Comparison of ENCODE assay signal across 14 cellular contexts in the genomic region with DNA sequence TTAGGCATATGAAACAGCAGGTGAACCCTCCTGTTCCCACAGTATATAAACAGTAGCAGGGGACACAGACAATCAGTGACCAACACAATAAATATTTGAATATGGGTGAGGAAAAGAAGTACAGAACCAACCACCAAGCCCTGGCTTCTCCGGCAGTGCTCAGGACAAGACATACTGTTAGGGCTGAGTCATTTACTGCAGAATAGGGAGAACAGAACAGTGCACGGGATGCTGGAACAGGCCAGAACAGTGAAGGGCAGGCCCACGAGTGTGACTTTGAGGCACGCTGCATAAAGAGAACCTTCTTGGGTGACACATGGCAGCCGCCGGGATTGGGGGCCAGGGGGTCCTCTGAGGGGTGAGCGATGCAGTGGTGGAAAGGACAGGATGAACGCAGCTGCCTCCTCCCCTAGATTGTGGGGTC.
DNase-seq lines count a peak whose midpoint lies in the region; ATAC-seq and TF ChIP-seq lines count a peak whose summit lies in the region.
"Had no signal": no experiment of that assay in that cellular context is flagged by ENCODE, and none has a peak within 500 bp of the region (broad histone marks: within the 10 kb centered on the region; RNA-seq: fewer than 3 reads in every experiment).

No MANE protein-coding gene starts in this region.

- intact Hi-C loops in Caco-2 (cut with micrococcal nuclease; ENCODE audit: unreplicated experiment) (no loop called here), Panc1 (cut with micrococcal nuclease; ENCODE audit: unreplicated experiment) (no loop called here)

- TF ChIP-seq CTCF in Caco-2 (IDR thresholded peaks at IDR 0.05; ENCODE audit: insufficient read depth in 1 of 2, low read depth in 1 of 2, low read length in 1 of 2, severe bottlenecking in 1 of 2, unreplicated experiment in 1 of 2) (no peak), Panc1 (IDR thresholded peaks at IDR 0.05) (no peak), neural crest cell (conservative IDR thresholded peaks at IDR 0.05) (no peak), type B pancreatic cell (conservative IDR thresholded peaks at IDR 0.05) (no peak)

- H3K27ac Mint-ChIP-seq in Caco-2 (ENCODE audit: unreplicated experiment) (peak overlapping the region; percentile 54), neural crest cell (ENCODE audit: unreplicated experiment) (peak overlapping the region; percentile 20), type B pancreatic cell (no peak overlapping the region)
- H3K27ac Mint-ChIP-seq: activated CD4-positive, alpha-beta T cell treated with anti-CD3 and anti-CD28 coated beads, Interleukin-2, amount 10 ng/mL, durations not matched to agents 24 days and 14 days; activated T-helper 2 cell treated with anti-CD3 and anti-CD28 coated beads, Interferon-gamma antibody, Interleukin-2, Interleukin-4, amounts not matched to agents 10 μg/mL and 5 μg/mL and 100 μg/mL, durations not matched to agents 14 hours and 24 hours and 36 hours had no signal

- H3K36me3 Mint-ChIP-seq in Caco-2 (ENCODE audit: insufficient read depth, unreplicated experiment) (peaks cover 28% of the 10 kb centered on the region), neural crest cell (ENCODE audit: low read depth) (peaks cover 4% of the 10 kb centered on the region), type B pancreatic cell (peaks cover 10% of the 10 kb centered on the region)

- no peaks in the 10 kb centered on the region for H3K27me3 ChIP-seq in Caco-2 (replicated peaks; ENCODE audit: control insufficient read depth, insufficient read depth, low read length)
- no peaks in the 10 kb centered on the region for H3K27me3 ChIP-seq in Panc1 (ENCODE audit: control insufficient read depth, insufficient read depth, low read length)
- H3K27me3 ChIP-seq: MG63 had no signal

- in situ Hi-C loops in Panc1 (cut with HindIII; ENCODE audit: low pct_unique_long_range_greater_than_20kb, low sequenced_read_pairs) = no loop called here

- H3K36me3 ChIP-seq in Caco-2 (ENCODE audit: control insufficient read depth, insufficient read depth, low read length) (no peaks in the 10 kb centered on the region), Panc1 (ENCODE audit: control insufficient read depth, insufficient read depth, low read length) (no peaks in the 10 kb centered on the region)
- H3K36me3 ChIP-seq: MG63 had no signal

- H3K9me3 ChIP-seq in Caco-2 = no peaks in the 10 kb centered on the region
- no peaks in the 10 kb centered on the region for H3K9me3 ChIP-seq in Panc1 (ENCODE audit: control insufficient read depth, insufficient read depth, low read depth, low read length)
- H3K9me3 ChIP-seq: MG63 had no signal

- CTCF ChIA-PET in Caco-2 (lab: Charles Lee) = interaction anchor here (0.7 kb wide), 1 partner anchor 140 kb away, joined by 3 read pairs; no protein-coding TSS in a partner anchor
- CTCF ChIA-PET in Panc1 (lab: Charles Lee) = no interaction called here

- H3K27ac ChIP-seq in Panc1 (ENCODE audit: low read length) = no peak overlapping the region
- H3K27ac ChIP-seq in epithelial cell of prostate = peak overlapping the region; percentile 67

- H3K9me3 Mint-ChIP-seq in Caco-2 (ENCODE audit: unreplicated experiment) (no peaks in the 10 kb centered on the region), neural crest cell (no peaks in the 10 kb centered on the region), type B pancreatic cell (no peaks in the 10 kb centered on the region)
- H3K9me3 Mint-ChIP-seq: activated CD4-positive, alpha-beta T cell treated with anti-CD3 and anti-CD28 coated beads, Interleukin-2, amount 10 ng/mL, durations not matched to agents 24 days and 14 days; activated T-helper 2 cell treated with anti-CD3 and anti-CD28 coated beads, Interferon-gamma antibody, Interleukin-2, Interleukin-4, amounts not matched to agents 10 μg/mL and 5 μg/mL and 100 μg/mL, durations not matched to agents 14 hours and 24 hours and 36 hours had no signal

- H3K4me3 ChIP-seq in Caco-2 (ENCODE audit: low read depth, low read length) (no peak overlapping the region), Panc1 (ENCODE audit: low read depth in 2 of 2, low read length in 2 of 2) (no peak overlapping the region)
- H3K4me3 ChIP-seq: MG63 had no signal

- ATAC-seq in Panc1 (peak; percentile 78), GM19035 (IDR thresholded peaks at IDR 0.05; ENCODE audit: unreplicated experiment) (no peak)
- ATAC-seq: sciatic nerve had no signal

- H3K4me1 ChIP-seq in Caco-2 (peaks cover 19% of the 10 kb centered on the region), Panc1 (ENCODE audit: control insufficient read depth, insufficient read depth, low read length) (peaks cover 27% of the 10 kb centered on the region)

- POLR2A ChIA-PET in Caco-2 (lab: Charles Lee) (no interaction called here), Panc1 (lab: Charles Lee) (no interaction called here)

- no peaks in the 10 kb centered on the region for H3K27me3 Mint-ChIP-seq in Caco-2 (ENCODE audit: insufficient read depth, unreplicated experiment)
- no peaks in the 10 kb centered on the region for H3K27me3 Mint-ChIP-seq in neural crest cell (ENCODE audit: low read depth)
- H3K27me3 Mint-ChIP-seq in type B pancreatic cell = no peaks in the 10 kb centered on the region
- H3K27me3 Mint-ChIP-seq: activated CD4-positive, alpha-beta T cell treated with anti-CD3 and anti-CD28 coated beads, Interleukin-2, amount 10 ng/mL, durations not matched to agents 24 days and 14 days had no signal

- BruUV-seq in Caco-2 (replicated peaks; lab: Mats Ljungman, UMichigan) (no TSS peak), Panc1 (replicated peaks; lab: Mats Ljungman, UMichigan) (no TSS peak)

- H3K4me1 Mint-ChIP-seq in Caco-2 (ENCODE audit: low read depth, unreplicated experiment) = peaks cover 22% of the 10 kb centered on the region
- peaks cover 53% of the 10 kb centered on the region for H3K4me1 Mint-ChIP-seq in neural crest cell
- peaks cover 41% of the 10 kb centered on the region for H3K4me1 Mint-ChIP-seq in type B pancreatic cell (ENCODE audit: unreplicated experiment)

- H3K4me3 Mint-ChIP-seq in Caco-2 (ENCODE audit: unreplicated experiment) = no peak overlapping the region
- no peak overlapping the region for H3K4me3 Mint-ChIP-seq in neural crest cell
- no peak overlapping the region for H3K4me3 Mint-ChIP-seq in type B pancreatic cell
- H3K4me3 Mint-ChIP-seq: activated CD4-positive, alpha-beta T cell treated with anti-CD3 and anti-CD28 coated beads, Interleukin-2, amount 10 ng/mL, durations not matched to agents 24 days and 14 days had no signal

- DNase-seq in Caco-2 = no peak
- no peak for DNase-seq in Panc1 (ENCODE audit: low read depth, low spot score)
- peak; percentile 53 for DNase-seq in epithelial cell of prostate (ENCODE audit: low read depth, low spot score)
- no peak for DNase-seq in neural crest cell (ENCODE audit: low read depth, low spot score)
- DNase-seq in DMS 273 treated with DMSO at 0.1 percent for 48 hours (lab: John Stamatoyannopoulos, UW) = no peak
- DNase-seq in stimulated activated CD4-positive, alpha-beta T cell treated with anti-CD3 and anti-CD28 coated beads, Interleukin-1b, Interleukin-23, amount 100 ng/mL, for 48 hours = no peak
- no peak for DNase-seq in type B pancreatic cell (ENCODE audit: extremely low spot score, unreplicated experiment)
- DNase-seq: activated CD4-positive, alpha-beta T cell treated with anti-CD3 and anti-CD28 coated beads, Interleukin-2, amount 10 ng/mL, durations not matched to agents 24 days and 14 days; hippocampal formation; MG63; NCI-H510A had no signal
